ENCODE assay signal across 6 cellular contexts in genomic region chr17:75110307-75110937, GRCh38. TPM values are rescaled to one million over a fixed set of nuclear protein-coding genes. Genes with fewer than 3 reads are reported as not detected.
DNase-seq lines count a peak whose midpoint lies in the region; ATAC-seq and TF ChIP-seq lines count a peak whose summit lies in the region.

No MANE protein-coding gene starts in this region.

- peak; percentile 16 for ATAC-seq in left colon
- ATAC-seq in HG02981 (IDR thresholded peaks at IDR 0.05; ENCODE audit: unreplicated experiment) = no peak
- ATAC-seq in GM19455 (IDR thresholded peaks at IDR 0.05; ENCODE audit: unreplicated experiment) = no peak
- no peak for ATAC-seq in HG02763 (IDR thresholded peaks at IDR 0.05; ENCODE audit: unreplicated experiment)

- TF ChIP-seq CTCF in WERI-Rb-1 (IDR thresholded peaks at IDR 0.05; ENCODE audit: low read depth, low read length) = no peak

- H3K9me3 ChIP-seq in WERI-Rb-1 (ENCODE audit: severe bottlenecking) = no peaks in the 10 kb centered on the region

- no peak overlapping the region for H3K27ac ChIP-seq in WERI-Rb-1

- DNase-seq in WERI-Rb-1 (no peak), left colon (peak in 1 of 2 donors; percentile 55)

- intact Hi-C loops in left colon (cut with DNase I, micrococcal nuclease) = loop anchor here in 1 of 2 donors (5.0 to 10.0 kb wide), 2 partner anchors 62 to 94 kb away; partner anchors contain the start of gene NUP85

- H3K4me3 ChIP-seq in GM08714 (ENCODE audit: low read length) = peak overlapping the region; percentile 70
- peak overlapping the region; percentile 59 for H3K4me3 ChIP-seq in WERI-Rb-1 (ENCODE audit: low read depth, low read length)

- peaks cover 16% of the 10 kb centered on the region for H3K36me3 ChIP-seq in WERI-Rb-1

- H3K27me3 ChIP-seq in WERI-Rb-1 (ENCODE audit: insufficient read depth, low read depth, severe bottlenecking) = no peaks in the 10 kb centered on the region

RNA-seq across cellular contexts. Expression of gene ARMC7, which starts 0.7 kb away (rescaled TPM):
- total RNA-seq in left colon = 10 to 100 TPM; 20.3 to 29.9 TPM

RNA-seq across cellular contexts. Expression of gene NT5C, which starts 21.1 kb away (rescaled TPM):
- 10 to 100 TPM; 77.6 to 86.6 TPM for total RNA-seq in left colon

RNA-seq across cellular contexts. Expression of gene SLC16A5, which starts 22.7 kb away (rescaled TPM):
- 10 to 100 TPM; 26.6 to 39.6 TPM for total RNA-seq in left colon

RNA-seq across cellular contexts. Expression of gene JPT1, which starts 43.9 kb away (rescaled TPM):
- 100 to 1,000 TPM; 212 to 220 TPM for total RNA-seq in left colon
